In the genomic region with DNA sequence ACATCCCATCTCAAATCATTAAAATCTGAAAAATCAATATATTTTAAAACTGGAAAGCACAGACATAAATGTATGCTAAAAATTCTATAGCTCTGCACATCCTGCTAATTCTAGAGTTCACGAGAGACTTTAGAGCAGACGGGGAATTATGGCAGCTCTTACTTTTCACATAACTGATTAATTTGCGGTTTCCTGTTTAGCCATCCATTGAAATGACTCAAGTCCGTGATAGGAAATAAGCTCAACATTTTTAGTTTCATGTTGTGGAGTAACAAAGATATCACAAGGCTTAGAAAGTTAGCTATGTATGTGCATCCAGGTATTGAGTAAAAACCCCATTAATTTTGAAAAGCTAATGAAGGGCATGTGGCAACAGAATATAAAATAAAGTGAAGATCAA, we compare ENCODE assay signal across 9 cellular contexts.
DNase-seq lines count a peak whose midpoint lies in the region; ATAC-seq and TF ChIP-seq lines count a peak whose summit lies in the region.
"Had no signal": no experiment of that assay in that cellular context is flagged by ENCODE, and none has a peak within 500 bp of the region (broad histone marks: within the 10 kb centered on the region; RNA-seq: fewer than 3 reads in every experiment).

No MANE protein-coding gene starts in this region.

- peak overlapping the region; percentile 53 for H3K27ac Mint-ChIP-seq in T-helper 1 cell treated with Interleukin-12 subunit alpha and Interleukin-12 subunit beta and Interleukin-4 antibody, amounts not matched to agents 30 μg/mL and 1 μg/mL, for 36 hours

- H3K27ac ChIP-seq in neuronal stem cell (replicated peaks; ENCODE audit: low read length) = no peak overlapping the region
- H3K27ac ChIP-seq: KMS-11 had no signal

- peaks cover 31% of the 10 kb centered on the region for H3K4me1 Mint-ChIP-seq in T-helper 1 cell treated with Interleukin-12 subunit alpha and Interleukin-12 subunit beta and Interleukin-4 antibody, amounts not matched to agents 30 μg/mL and 1 μg/mL, for 36 hours (ENCODE audit: low read depth)

- H3K27me3 ChIP-seq in kidney epithelial cell (ENCODE audit: control insufficient read depth, insufficient read depth, low read length) (no peaks in the 10 kb centered on the region), neuronal stem cell (ENCODE audit: control insufficient read depth in 3 of 3, insufficient read depth in 3 of 3, low read depth in 1 of 3, low read length in 3 of 3) (no peaks in the 10 kb centered on the region)

- H2BK12ac ChIP-seq in neuronal stem cell (ENCODE audit: low read length) = no peak overlapping the region

- no peak overlapping the region for H3K9ac ChIP-seq in neuronal stem cell (ENCODE audit: low read depth, low read length, poor library complexity)
- H3K9ac ChIP-seq: KMS-11 had no signal

- no peak overlapping the region for H3K14ac ChIP-seq in neuronal stem cell (ENCODE audit: low read length)

- H3K9me3 ChIP-seq in neuronal stem cell (replicated peaks in 1 of 2; ENCODE audit: control insufficient read depth in 2 of 2, insufficient read depth in 1 of 2, low read depth in 1 of 2, low read length in 2 of 2) = no peaks in the 10 kb centered on the region

- H4K91ac ChIP-seq in neuronal stem cell (ENCODE audit: low read depth, low read length, poor library complexity) = no peak overlapping the region

- no CpG with 5 or more reads among the region's 4 CpGs for WGBS in neuronal stem cell (ENCODE audit: extremely low coverage in 2 of 2, insufficient read length in 2 of 2, insufficient replicate concordance in 1 of 2), 2 donors

- no peak overlapping the region for H3K4me2 ChIP-seq in neuronal stem cell (ENCODE audit: insufficient read depth, low read length, poor library complexity, severe bottlenecking)
- H3K4me2 ChIP-seq: KMS-11 had no signal

- H2BK120ac ChIP-seq in neuronal stem cell (ENCODE audit: low read depth, low read length) = no peak overlapping the region

- H3K27me3 Mint-ChIP-seq in T-helper 1 cell treated with Interleukin-12 subunit alpha and Interleukin-12 subunit beta and Interleukin-4 antibody, amounts not matched to agents 30 μg/mL and 1 μg/mL, for 36 hours (ENCODE audit: low read depth) = no peaks in the 10 kb centered on the region

- no peak overlapping the region for H2BK5ac ChIP-seq in neuronal stem cell (ENCODE audit: low read length)

- DNase-seq in kidney epithelial cell (ENCODE audit: low read depth) (peak; percentile 80), NCI-H748 (lab: John Stamatoyannopoulos, UW; ENCODE audit: unreplicated experiment) (no peak), NCI-H1436 (lab: John Stamatoyannopoulos, UW) (no peak), neuronal stem cell (ENCODE audit: low spot score) (no peak)
- DNase-seq in stimulated activated CD4-positive, alpha-beta T cell treated with anti-CD3 and anti-CD28 coated beads, Interleukin-4, amount 100 ng/mL, for 24 hours = no peak

- H2AFZ ChIP-seq in neuronal stem cell (ENCODE audit: low read length) = no peak overlapping the region

- ATAC-seq in GM19025 (IDR thresholded peaks at IDR 0.05; ENCODE audit: low read depth, unreplicated experiment) (peak; percentile 83), HG03135 (IDR thresholded peaks at IDR 0.05; ENCODE audit: unreplicated experiment) (peak; percentile 90)

- no peak overlapping the region for H3K23ac ChIP-seq in neuronal stem cell (ENCODE audit: low read depth, low read length, poor library complexity)

- H3K18ac ChIP-seq in neuronal stem cell (ENCODE audit: low read length) = no peak overlapping the region

- H3K36me3 Mint-ChIP-seq in T-helper 1 cell treated with Interleukin-12 subunit alpha and Interleukin-12 subunit beta and Interleukin-4 antibody, amounts not matched to agents 30 μg/mL and 1 μg/mL, for 36 hours (ENCODE audit: low read depth) = peaks cover 11% of the 10 kb centered on the region

- H2AK5ac ChIP-seq in neuronal stem cell (ENCODE audit: low read depth, low read length) = no peak overlapping the region

- H3K9me3 Mint-ChIP-seq in T-helper 1 cell treated with Interleukin-12 subunit alpha and Interleukin-12 subunit beta and Interleukin-4 antibody, amounts not matched to agents 30 μg/mL and 1 μg/mL, for 36 hours = no peaks in the 10 kb centered on the region

- H2BK15ac ChIP-seq in neuronal stem cell (ENCODE audit: low read length) = no peak overlapping the region

- TF ChIP-seq CTCF in kidney epithelial cell (IDR thresholded peaks at IDR 0.05; ENCODE audit: insufficient read depth, low read length, poor library complexity, severe bottlenecking) = no peak

- no peaks in the 10 kb centered on the region for H3K79me1 ChIP-seq in neuronal stem cell (ENCODE audit: low read depth, low read length)

- no peak overlapping the region for H3K4me3 Mint-ChIP-seq in T-helper 1 cell treated with Interleukin-12 subunit alpha and Interleukin-12 subunit beta and Interleukin-4 antibody, amounts not matched to agents 30 μg/mL and 1 μg/mL, for 36 hours

- H3K36me3 ChIP-seq in kidney epithelial cell (ENCODE audit: control insufficient read depth, insufficient read depth, low read length) = peaks cover 1% of the 10 kb centered on the region
- peaks cover 2 to 25% of the 10 kb centered on the region in 2 donors for H3K36me3 ChIP-seq in neuronal stem cell (replicated peaks in 1 of 2; ENCODE audit: control insufficient read depth in 2 of 2, insufficient read depth in 2 of 2, low read length in 2 of 2)

- no peak overlapping the region for H4K8ac ChIP-seq in neuronal stem cell (ENCODE audit: low read depth, low read length)

- H3K4me1 ChIP-seq in neuronal stem cell (ENCODE audit: control insufficient read depth in 2 of 2, insufficient read depth in 1 of 2, low read depth in 1 of 2, low read length in 2 of 2) = peaks cover 8 to 12% of the 10 kb centered on the region in 2 donors

- H3K4me3 ChIP-seq in kidney epithelial cell (ENCODE audit: low read depth, low read length) = no peak overlapping the region
- H3K4me3 ChIP-seq in neuronal stem cell (ENCODE audit: low read length in 2 of 2) = no peak overlapping the region

- no peak overlapping the region for H3K4ac ChIP-seq in neuronal stem cell (ENCODE audit: low read length)
